8 cellular contexts compared by ENCODE assay signal in the genomic region with DNA sequence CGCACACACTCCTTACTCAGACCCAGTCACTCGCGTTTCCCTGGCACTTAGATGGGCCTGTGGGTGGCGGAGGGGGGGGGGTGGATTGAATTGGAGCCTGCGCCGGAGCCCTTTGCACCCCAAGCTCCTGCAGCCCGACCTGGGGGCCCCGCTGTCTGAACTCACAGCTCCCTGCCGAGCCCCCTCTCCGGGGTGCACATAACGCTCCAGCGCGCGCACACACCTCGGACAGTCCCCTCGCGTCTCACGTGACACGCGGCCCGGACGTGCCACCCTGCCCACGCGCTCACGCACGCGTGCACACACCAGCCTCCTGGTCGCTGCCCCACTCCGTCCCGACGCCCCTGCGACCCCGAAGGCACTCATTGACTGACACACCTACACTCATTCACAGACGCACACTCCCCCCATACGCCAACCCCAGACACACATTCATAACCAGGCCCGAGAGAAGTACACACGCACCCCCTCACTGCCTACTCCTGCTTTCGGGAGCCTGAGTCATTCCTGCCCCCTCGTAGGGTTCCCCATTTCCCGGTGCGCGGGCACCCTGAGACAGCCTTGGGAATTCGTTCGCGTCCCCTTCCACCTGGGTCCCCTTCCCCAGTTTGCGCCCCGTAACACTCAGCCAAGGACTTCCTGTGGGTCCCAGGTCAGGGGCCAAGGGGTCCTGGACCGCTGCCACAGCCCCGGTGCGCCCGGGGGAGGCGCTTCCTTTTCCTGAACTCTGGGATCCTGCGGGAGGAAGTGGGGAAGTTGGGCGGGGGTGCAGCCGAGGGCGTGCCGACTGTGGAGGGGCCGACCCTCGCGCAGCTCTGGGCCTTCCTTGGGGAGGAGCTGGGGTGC. TPM values are rescaled to one million over a fixed set of nuclear protein-coding genes. Genes with fewer than 3 reads are reported as not detected.
A peak's percentile ranks its signal among the peaks of the same experiment; 100 is the strongest.
DNase-seq lines count a peak whose midpoint lies in the region; ATAC-seq and TF ChIP-seq lines count a peak whose summit lies in the region.

No MANE protein-coding gene starts in this region.

- no peaks in the 10 kb centered on the region for H3K27me3 Mint-ChIP-seq in activated CD4-positive, alpha-beta T cell treated with anti-CD3 and anti-CD28 coated beads for 36 hours
- H3K27me3 Mint-ChIP-seq in dendritic cell treated with granulocyte-macrophage colony-stimulating factor and Interleukin-4, amounts not matched to agents 40 ng/mL and 50 ng/mL, for 4 days: peaks cover 21% of the 10 kb centered on the region

- no peaks in the 10 kb centered on the region; the same call in 1 of the 2 replicates for H3K36me3 ChIP-seq in HUES64 (ENCODE audit: insufficient read depth, low read length)
- H3K36me3 ChIP-seq in lung (ENCODE audit: control insufficient read depth in 2 of 2, insufficient read depth in 2 of 2, low read length in 2 of 2): peaks cover 0 to 17% of the 10 kb centered on the region in 2 donors

- H3K27ac ChIP-seq in HUES64 (ENCODE audit: low read depth, low read length) (peak overlapping the region; percentile 92; the same call in 1 of the 2 replicates), lung (ENCODE audit: low read depth in 1 of 2, low read length in 1 of 2) (peak overlapping the region; percentile 60 to 89)

- no peaks in the 10 kb centered on the region for H3K9me3 ChIP-seq in HUES64 (ENCODE audit: insufficient read depth, low read depth, low read length)
- no peaks in the 10 kb centered on the region for H3K9me3 ChIP-seq in lung (ENCODE audit: control insufficient read depth in 2 of 2, insufficient read depth in 1 of 2, low read length in 1 of 2)

- H3K4me1 ChIP-seq in HUES64 (ENCODE audit: insufficient read depth, low read length) (peaks cover 18% of the 10 kb centered on the region), lung (ENCODE audit: control insufficient read depth in 2 of 2, insufficient read depth in 2 of 2, low read length in 2 of 2) (peaks cover 0 to 23% of the 10 kb centered on the region in 2 donors)

- H3K27me3 ChIP-seq in HUES64 (ENCODE audit: insufficient read depth, low read length): no peaks in the 10 kb centered on the region; the same call in 1 of the 2 replicates
- H3K27me3 ChIP-seq in lung (ENCODE audit: control insufficient read depth, insufficient read depth): no peaks in the 10 kb centered on the region

- under 1% methylated on average over 57 of the region's 60 CpGs for WGBS in HUES64
- 2% methylated on average over 55 to 60 of the region's 60 CpGs for WGBS in lung, 2 donors

- peaks cover 21% of the 10 kb centered on the region for H3K36me3 Mint-ChIP-seq in activated CD4-positive, alpha-beta T cell treated with anti-CD3 and anti-CD28 coated beads for 36 hours (ENCODE audit: low read depth)
- H3K36me3 Mint-ChIP-seq in dendritic cell treated with granulocyte-macrophage colony-stimulating factor and Interleukin-4, amounts not matched to agents 40 ng/mL and 50 ng/mL, for 4 days (ENCODE audit: low read depth): peaks cover 59% of the 10 kb centered on the region
- H3K36me3 Mint-ChIP-seq in stimulated activated effector memory CD8-positive, alpha-beta T cell treated with anti-CD3 and anti-CD28 coated beads, Interleukin-12 subunit alpha, Interleukin-12 subunit beta, amount 100 ng/mL, for 72 hours: peaks cover 29% of the 10 kb centered on the region

- peak; percentile 50 for ATAC-seq in activated CD4-positive, alpha-beta T cell treated with anti-CD3 and anti-CD28 coated beads for 36 hours
- ATAC-seq in lung (ENCODE audit: insufficient read depth, low FRiP score) (peak; percentile 67), HG03520 (IDR thresholded peaks at IDR 0.05; ENCODE audit: unreplicated experiment) (no peak), GM18858 (IDR thresholded peaks at IDR 0.05; ENCODE audit: unreplicated experiment) (no peak)
- ATAC-seq in stimulated activated effector memory CD8-positive, alpha-beta T cell treated with anti-CD3 and anti-CD28 coated beads, Interleukin-12 subunit alpha, Interleukin-12 subunit beta, amount 100 ng/mL, for 72 hours: peak; percentile 63

- CTCF ChIA-PET in AG04449 (lab: Yijun Ruan, JAX): interaction anchor here (0.8 to 2.6 kb wide), 3 partner anchors 9 to 146 kb away, joined by 3 to 7 read pairs (median 4); no protein-coding TSS in a partner anchor
- CTCF ChIA-PET in activated CD4-positive, alpha-beta T cell treated with anti-CD3 and anti-CD28 coated beads for 36 hours (lab: Charles Lee): interaction anchor here (0.9 to 1.2 kb wide), 4 partner anchors 24 to 38 kb away, joined by 3 to 5 read pairs (median 4); a partner anchor contains a TSS

- DNase-seq in AG04449 (ENCODE audit: low read depth, low spot score) (no peak), lung (ENCODE audit: low spot score) (peak; percentile 68)
- peak; percentile 79 for DNase-seq in activated CD4-positive, alpha-beta T cell treated with anti-CD3 and anti-CD28 coated beads for 36 hours
- DNase-seq in stimulated activated effector memory CD8-positive, alpha-beta T cell treated with anti-CD3 and anti-CD28 coated beads, Interleukin-12 subunit alpha, Interleukin-12 subunit beta, amount 100 ng/mL, for 72 hours (ENCODE audit: low spot score in 2 of 2): peak; percentile 51 to 81

- H3K9ac ChIP-seq in HUES64 (ENCODE audit: low read depth, low read length): peak overlapping the region; percentile 49

- H3K4me3 ChIP-seq in AG04449 (ENCODE audit: low read depth, low read length) (peak overlapping the region; percentile 67), HUES64 (ENCODE audit: low read length) (peak overlapping the region; percentile 64), lung (peak overlapping the region; percentile 12)

- peak overlapping the region; percentile 89 for H3K27ac Mint-ChIP-seq in activated CD4-positive, alpha-beta T cell treated with anti-CD3 and anti-CD28 coated beads for 36 hours
- H3K27ac Mint-ChIP-seq in dendritic cell treated with granulocyte-macrophage colony-stimulating factor and Interleukin-4, amounts not matched to agents 40 ng/mL and 50 ng/mL, for 4 days: peak overlapping the region; percentile 94
- H3K27ac Mint-ChIP-seq in stimulated activated effector memory CD8-positive, alpha-beta T cell treated with anti-CD3 and anti-CD28 coated beads, Interleukin-12 subunit alpha, Interleukin-12 subunit beta, amount 100 ng/mL, for 72 hours: peak overlapping the region; percentile 90

- intact Hi-C loops in activated CD4-positive, alpha-beta T cell treated with anti-CD3 and anti-CD28 coated beads for 36 hours (cut with DNase I, micrococcal nuclease): loop anchor here (1.0 to 5.0 kb wide), 4 partner anchors 10 to 136 kb away; a partner anchor contains a TSS
- intact Hi-C loops in dendritic cell treated with granulocyte-macrophage colony-stimulating factor and Interleukin-4, amounts not matched to agents 40 ng/mL and 50 ng/mL, for 4 days (cut with micrococcal nuclease): no loop called here

- POLR2A ChIA-PET in AG04449 (lab: Yijun Ruan, JAX): no interaction called here
- POLR2A ChIA-PET in activated CD4-positive, alpha-beta T cell treated with anti-CD3 and anti-CD28 coated beads for 36 hours (lab: Charles Lee): no interaction called here

- peak overlapping the region; percentile 79 for H3K4me3 Mint-ChIP-seq in activated CD4-positive, alpha-beta T cell treated with anti-CD3 and anti-CD28 coated beads for 36 hours
- H3K4me3 Mint-ChIP-seq in dendritic cell treated with granulocyte-macrophage colony-stimulating factor and Interleukin-4, amounts not matched to agents 40 ng/mL and 50 ng/mL, for 4 days: peak overlapping the region; percentile 86
- peak overlapping the region; percentile 98 for H3K4me3 Mint-ChIP-seq in stimulated activated effector memory CD8-positive, alpha-beta T cell treated with anti-CD3 and anti-CD28 coated beads, Interleukin-12 subunit alpha, Interleukin-12 subunit beta, amount 100 ng/mL, for 72 hours

- no peaks in the 10 kb centered on the region for H3K9me3 Mint-ChIP-seq in activated CD4-positive, alpha-beta T cell treated with anti-CD3 and anti-CD28 coated beads for 36 hours (ENCODE audit: low read depth)
- H3K9me3 Mint-ChIP-seq in dendritic cell treated with granulocyte-macrophage colony-stimulating factor and Interleukin-4, amounts not matched to agents 40 ng/mL and 50 ng/mL, for 4 days: no peaks in the 10 kb centered on the region
- no peaks in the 10 kb centered on the region for H3K9me3 Mint-ChIP-seq in stimulated activated effector memory CD8-positive, alpha-beta T cell treated with anti-CD3 and anti-CD28 coated beads, Interleukin-12 subunit alpha, Interleukin-12 subunit beta, amount 100 ng/mL, for 72 hours

- peaks cover 69% of the 10 kb centered on the region for H3K4me1 Mint-ChIP-seq in activated CD4-positive, alpha-beta T cell treated with anti-CD3 and anti-CD28 coated beads for 36 hours
- peaks cover 67% of the 10 kb centered on the region for H3K4me1 Mint-ChIP-seq in dendritic cell treated with granulocyte-macrophage colony-stimulating factor and Interleukin-4, amounts not matched to agents 40 ng/mL and 50 ng/mL, for 4 days (ENCODE audit: low read depth)
- H3K4me1 Mint-ChIP-seq in stimulated activated effector memory CD8-positive, alpha-beta T cell treated with anti-CD3 and anti-CD28 coated beads, Interleukin-12 subunit alpha, Interleukin-12 subunit beta, amount 100 ng/mL, for 72 hours: peaks cover 76% of the 10 kb centered on the region

- TF ChIP-seq CTCF in AG04449 (IDR thresholded peaks at IDR 0.05; ENCODE audit: insufficient read depth, low read length, missing control alignments) (no peak), lung (IDR thresholded peaks at IDR 0.05; ENCODE audit: control extremely low read depth, extremely low read depth) (no peak)

RNA-seq across cellular contexts. Expression of a gene that starts 1.1 kb away (rescaled TPM):
- 11.0 TPM for polyA plus RNA-seq in HUES64 (2013, experiment 1 of 2)
- polyA plus RNA-seq in HUES64 (2013, experiment 2 of 2): 12.3 TPM
- 10 to 100 TPM; 21.8 to 23.1 TPM for total RNA-seq in activated CD4-positive, alpha-beta T cell treated with anti-CD3 and anti-CD28 coated beads for 36 hours
- 10 to 100 TPM in 1 of 2 donors, 1 to 10 TPM in 1; 9.0 to 12.1 TPM for total RNA-seq in lung
- 10 to 100 TPM; 12.2 to 14.0 TPM for polyA plus RNA-seq in lung

RNA-seq across cellular contexts. Expression of a gene that starts 38.0 kb away (rescaled TPM):
- not detected for polyA plus RNA-seq in HUES64 (2013, experiment 1 of 2)
- not detected for polyA plus RNA-seq in HUES64 (2013, experiment 2 of 2)
- total RNA-seq in activated CD4-positive, alpha-beta T cell treated with anti-CD3 and anti-CD28 coated beads for 36 hours: 10 to 100 TPM; 73.4 to 76.8 TPM
- 1 to 10 TPM in 1 of 2 donors, under 1 TPM in 1; 0.77 to 2.0 TPM for total RNA-seq in lung
- under 1 TPM; 0.53 to 0.82 TPM for polyA plus RNA-seq in lung

RNA-seq across cellular contexts. Expression of a gene that starts 45.3 kb away (rescaled TPM):
- polyA plus RNA-seq in HUES64 (2013, experiment 1 of 2): 552 TPM
- 394 TPM for polyA plus RNA-seq in HUES64 (2013, experiment 2 of 2)
- 100 to 1,000 TPM; 640 to 656 TPM for total RNA-seq in activated CD4-positive, alpha-beta T cell treated with anti-CD3 and anti-CD28 coated beads for 36 hours
- total RNA-seq in lung: 100 to 1,000 TPM; 205 to 258 TPM
- 100 to 1,000 TPM in 1 of 2 donors, 10 to 100 TPM in 1; 40.1 to 112 TPM for polyA plus RNA-seq in lung

Comparison
In these comparisons a context has a peak if more than half of its experiments do, and no peak if none do; other contexts are left out.
1. H3K4me3 ChIP-seq: peak in every context shown above with its lines; median percentile 67 in AG04449; 64 in HUES64; 12 in lung.
2. ATAC-seq: peak in activated CD4-positive, alpha-beta T cell treated with anti-CD3 and anti-CD28 coated beads for 36 hours (single experiment), lung (single experiment) and stimulated activated effector memory CD8-positive, alpha-beta T cell treated with anti-CD3 and anti-CD28 coated beads, Interleukin-12 subunit alpha, Interleukin-12 subunit beta, amount 100 ng/mL, for 72 hours (single experiment); none in HG03520 (single experiment) and GM18858 (single experiment).
3. RNA of a gene that starts 38.0 kb away (total RNA-seq): 73.4 to 76.8 TPM in activated CD4-positive, alpha-beta T cell treated with anti-CD3 and anti-CD28 coated beads for 36 hours; 0.77 to 2.0 TPM in lung; every median in the first group is over 10 times any median in the second.
4. Peak in every context shown above with its lines, with median percentiles within 50 percentile points of each other: H3K27ac Mint-ChIP-seq and H3K4me3 Mint-ChIP-seq.